In genomic region chr18:24270937-24271380, GRCh38 we compare ENCODE assay signal across 8 cellular contexts.
DNase-seq lines count a peak whose midpoint lies in the region; ATAC-seq and TF ChIP-seq lines count a peak whose summit lies in the region.

No MANE protein-coding gene starts in this region.

- TF ChIP-seq CTCF in fibroblast of villous mesenchyme (IDR thresholded peaks at IDR 0.05; ENCODE audit: insufficient read depth, low read depth, low read length) (no peak), neutrophil (IDR thresholded peaks at IDR 0.05) (no peak)

- no peaks in the 10 kb centered on the region for H3K36me3 ChIP-seq in SJCRH30
- H3K36me3 ChIP-seq in neutrophil = no peaks in the 10 kb centered on the region

- H3K27me3 ChIP-seq in SJCRH30 (no peaks in the 10 kb centered on the region), neutrophil (no peaks in the 10 kb centered on the region)

- ATAC-seq in GM18870 (IDR thresholded peaks at IDR 0.05; ENCODE audit: unreplicated experiment) (no peak), HG02610 (IDR thresholded peaks at IDR 0.05; ENCODE audit: unreplicated experiment) (no peak)

- H3K27ac ChIP-seq in SJCRH30 (peak overlapping the region; percentile 42; the same call in 1 of the 2 replicates), neutrophil (peak overlapping the region; percentile 87)

- in situ Hi-C loops in G401 (cut with HindIII; ENCODE audit: low sequenced_read_pairs) = no loop called here

- no peaks in the 10 kb centered on the region for H3K9me3 ChIP-seq in SJCRH30 (replicated peaks)
- H3K9me3 ChIP-seq in neutrophil = no peaks in the 10 kb centered on the region

- H3K4me3 ChIP-seq in SJCRH30 (peak overlapping the region; percentile 69), fibroblast of villous mesenchyme (ENCODE audit: low read depth, low read length) (peak overlapping the region; percentile 62), neutrophil (ENCODE audit: low read depth in 1 of 2, low read length in 1 of 2) (peak overlapping the region; percentile 62 to 73)

- peak; percentile 56 for DNase-seq in G401 (ENCODE audit: low spot score)
- peak; percentile 7 to 48 for DNase-seq in SJCRH30
- DNase-seq in fibroblast of villous mesenchyme (ENCODE audit: low read depth) = peak; percentile 43
- DNase-seq in NCI-H2029 treated with DMSO at 0.1 percent for 48 hours (lab: John Stamatoyannopoulos, UW) = no peak
- DNase-seq in NCI-H2196 (lab: John Stamatoyannopoulos, UW; ENCODE audit: unreplicated experiment) = no peak

- H3K4me1 ChIP-seq in SJCRH30 (no peaks in the 10 kb centered on the region), neutrophil (ENCODE audit: control insufficient read depth in 1 of 2, insufficient read depth in 1 of 2, low read depth in 1 of 2, low read length in 1 of 2) (peaks cover 68 to 72% of the 10 kb centered on the region in 2 experiments)

Comparison
In these comparisons a context has a peak if more than half of its experiments do, and no peak if none do; other contexts are left out.
1. DNase-seq: peak in G401 (single experiment), SJCRH30 (2 of 2) and fibroblast of villous mesenchyme (single experiment); none in NCI-H2029 treated with DMSO at 0.1 percent for 48 hours (single experiment) and NCI-H2196 (single experiment).
2. Peak in every context shown above with its lines, with median percentiles within 50 percentile points of each other: H3K4me3 ChIP-seq.